ENCODE assay signal across 9 cellular contexts in the genomic region with DNA sequence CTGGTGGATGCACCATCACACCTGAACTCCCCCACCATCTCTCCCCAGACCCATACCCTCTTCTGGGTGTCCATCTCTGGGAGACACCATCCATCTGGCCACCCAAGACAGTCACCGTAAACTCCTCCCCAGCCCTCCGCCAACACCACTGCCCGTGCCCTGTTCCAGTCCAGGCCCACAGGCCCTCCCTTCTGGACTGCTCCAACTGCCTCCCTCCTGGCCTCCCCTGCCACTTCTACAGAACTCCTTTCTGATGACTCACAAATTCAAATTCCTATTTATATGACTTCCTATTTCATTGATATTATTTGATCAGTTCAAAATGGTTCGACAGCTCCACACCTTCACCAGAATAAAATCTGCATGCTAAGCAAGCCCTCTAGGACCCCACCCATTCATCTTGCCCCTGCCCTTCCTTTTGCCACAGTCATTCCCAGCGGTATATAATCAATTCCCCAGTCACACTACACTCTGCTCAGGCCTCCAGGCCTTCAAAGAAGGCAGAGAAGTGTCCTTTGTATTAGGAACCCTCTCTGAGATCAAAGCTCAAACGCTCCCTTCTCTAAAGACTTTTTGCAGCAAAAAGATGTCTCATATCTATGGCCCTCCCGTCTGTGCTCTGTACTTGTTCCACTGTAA. TPM values are rescaled to one million over a fixed set of nuclear protein-coding genes. Genes with fewer than 3 reads are reported as not detected.
DNase-seq lines count a peak whose midpoint lies in the region; ATAC-seq and TF ChIP-seq lines count a peak whose summit lies in the region.
"Had no signal": no experiment of that assay in that cellular context is flagged by ENCODE, and none has a peak within 500 bp of the region (broad histone marks: within the 10 kb centered on the region; RNA-seq: fewer than 3 reads in every experiment).

No MANE protein-coding gene starts in this region.

- peaks cover 56 to 58% of the 10 kb centered on the region in 2 donors for H3K4me1 ChIP-seq in lung (ENCODE audit: control insufficient read depth in 2 of 2, insufficient read depth in 2 of 2, low read length in 2 of 2)
- H3K4me1 ChIP-seq in upper lobe of left lung = peaks cover 94 to 100% (median 98%) of the 10 kb centered on the region in 4 donors

- TF ChIP-seq CTCF in lung (IDR thresholded peaks at IDR 0.05; ENCODE audit: control extremely low read depth, extremely low read depth) (no peak), upper lobe of left lung (IDR thresholded peaks at IDR 0.05) (no peak)

- peaks cover 89% of the 10 kb centered on the region for H3K36me3 Mint-ChIP-seq in activated T-cell treated with anti-CD3 and anti-CD28 coated beads, Interleukin-2, amount 50 U/mL, for 24 hours (ENCODE audit: low read depth)

- no peak for TF ChIP-seq EP300 in upper lobe of left lung (IDR thresholded peaks at IDR 0.05)

- DNase-seq in activated T-cell treated with anti-CD3 and anti-CD28 coated beads, Interleukin-2, amount 50 U/mL, for 24 hours = no peak
- DNase-seq in activated T-cell treated with anti-CD3 and anti-CD28 coated beads, Interleukin-2, amount 50 U/mL, for 1 hour = no peak
- DNase-seq in astrocyte of the hippocampus (ENCODE audit: low read depth, low spot score) (peak; percentile 56), lung (ENCODE audit: low spot score) (no peak), upper lobe of left lung (no peak), KG1 (lab: John Stamatoyannopoulos, UW) (no peak), HT-29 (ENCODE audit: low spot score) (no peak), NCI-H146 (lab: John Stamatoyannopoulos, UW) (no peak)
- DNase-seq: NCI-H1048 had no signal

- no peaks in the 10 kb centered on the region for H3K9me3 Mint-ChIP-seq in activated T-cell treated with anti-CD3 and anti-CD28 coated beads, Interleukin-2, amount 50 U/mL, for 24 hours

- H3K4me3 ChIP-seq in lung (no peak overlapping the region), upper lobe of left lung (no peak overlapping the region)

- no peak for ATAC-seq in lung (ENCODE audit: insufficient read depth, low FRiP score)
- ATAC-seq in upper lobe of left lung (ENCODE audit: low FRiP score in 2 of 2) = no peak

- H3K36me3 ChIP-seq in lung (ENCODE audit: control insufficient read depth in 2 of 2, insufficient read depth in 2 of 2, low read length in 2 of 2) (peaks cover 0 to 10% of the 10 kb centered on the region in 2 donors), upper lobe of left lung (peaks cover 0 to 7% (median 1%) of the 10 kb centered on the region in 4 donors)

- H3K27me3 ChIP-seq in lung (ENCODE audit: control insufficient read depth, insufficient read depth) (no peaks in the 10 kb centered on the region), upper lobe of left lung (no peaks in the 10 kb centered on the region)

- H3K27ac ChIP-seq in lung (ENCODE audit: low read depth in 1 of 2, low read length in 1 of 2) (peak overlapping the region; percentile 56 to 73), upper lobe of left lung (peak overlapping the region; percentile 54 to 95 (median 74))

- H3K27me3 Mint-ChIP-seq in activated T-cell treated with anti-CD3 and anti-CD28 coated beads, Interleukin-2, amount 50 U/mL, for 24 hours = no peaks in the 10 kb centered on the region

- peak overlapping the region; percentile 95 for H3K27ac Mint-ChIP-seq in activated T-cell treated with anti-CD3 and anti-CD28 coated beads, Interleukin-2, amount 50 U/mL, for 24 hours

- no peaks in the 10 kb centered on the region for H3K9me3 ChIP-seq in lung (ENCODE audit: control insufficient read depth in 2 of 2, insufficient read depth in 1 of 2, low read length in 1 of 2)
- no peaks in the 10 kb centered on the region for H3K9me3 ChIP-seq in upper lobe of left lung

- WGBS in lung, 2 donors = 56 to 70% methylated on average over 7 of the region's 7 CpGs
- WGBS in upper lobe of left lung, 2 donors = 55 to 61% methylated on average over 7 of the region's 7 CpGs

- peak overlapping the region; percentile 54 for H3K4me3 Mint-ChIP-seq in activated T-cell treated with anti-CD3 and anti-CD28 coated beads, Interleukin-2, amount 50 U/mL, for 24 hours

- H3K4me1 Mint-ChIP-seq in activated T-cell treated with anti-CD3 and anti-CD28 coated beads, Interleukin-2, amount 50 U/mL, for 24 hours (ENCODE audit: low read depth) = peaks cover 97% of the 10 kb centered on the region

- no peak for TF ChIP-seq POLR2A in upper lobe of left lung (IDR thresholded peaks at IDR 0.05)

RNA-seq across cellular contexts. Expression of a gene that starts 29.1 kb away (rescaled TPM):
- total RNA-seq in lung (100 to 1,000 TPM; 398 to 667 TPM), upper lobe of left lung (100 to 1,000 TPM; 486 to 925 (median 599) TPM)
- polyA plus RNA-seq in lung = 100 to 1,000 TPM; 184 to 266 TPM
- total RNA-seq in HT-29 (2014; rRNA removed; shearing (Covaris generic)) = 258 and 259 TPM in 2 replicates
